Comparison of ENCODE assay signal across 16 cellular contexts in genomic region chr12:47804177-47804576, GRCh38. TPM values are rescaled to one million over a fixed set of nuclear protein-coding genes. Genes with fewer than 3 reads are reported as not detected.
DNase-seq lines count a peak whose midpoint lies in the region; ATAC-seq and TF ChIP-seq lines count a peak whose summit lies in the region.
"Had no signal": no experiment of that assay in that cellular context is flagged by ENCODE, and none has a peak within 500 bp of the region (broad histone marks: within the 10 kb centered on the region; RNA-seq: fewer than 3 reads in every experiment).

No MANE protein-coding gene starts in this region.

- no peaks in the 10 kb centered on the region for H4K20me1 ChIP-seq in mammary epithelial cell (ENCODE audit: insufficient read depth, low read length)

- H3K4me2 ChIP-seq in mammary epithelial cell (ENCODE audit: insufficient read depth, low read depth, low read length) = no peak overlapping the region
- H3K4me2 ChIP-seq: smooth muscle cell had no signal

- peaks cover 52% of the 10 kb centered on the region for H3K4me1 Mint-ChIP-seq in activated T-helper 17 cell treated with anti-CD3 and anti-CD28 coated beads, Interleukin-2, amount 50 U/mL, for 72 hours
- H3K4me1 Mint-ChIP-seq in mesothelial cell of epicardium = peaks cover 54% of the 10 kb centered on the region

- TF ChIP-seq POLR2A in breast epithelium (IDR thresholded peaks at IDR 0.05) = no peak
- TF ChIP-seq POLR2A in tibial nerve (IDR thresholded peaks at IDR 0.05) = no peak

- H3K4me3 ChIP-seq in breast epithelium = no peak overlapping the region
- no peak overlapping the region for H3K4me3 ChIP-seq in mammary epithelial cell (replicated peaks in 1 of 3; ENCODE audit: insufficient read depth in 1 of 3, low read depth in 2 of 3, low read length in 3 of 3)
- no peak overlapping the region for H3K4me3 ChIP-seq in tibial nerve
- H3K4me3 ChIP-seq: left lung, smooth muscle cell had no signal

- BruUV-seq in mammary epithelial cell (replicated peaks; lab: Mats Ljungman, UMichigan) = no TSS peak

- H3K36me3 Mint-ChIP-seq in activated T-helper 17 cell treated with anti-CD3 and anti-CD28 coated beads, Interleukin-2, amount 50 U/mL, for 72 hours (ENCODE audit: low read depth) = peaks cover 98% of the 10 kb centered on the region
- H3K36me3 Mint-ChIP-seq in mesothelial cell of epicardium = peaks cover 3% of the 10 kb centered on the region

- no peaks in the 10 kb centered on the region for H3K9me3 Mint-ChIP-seq in activated T-helper 17 cell treated with anti-CD3 and anti-CD28 coated beads, Interleukin-2, amount 50 U/mL, for 72 hours
- no peaks in the 10 kb centered on the region for H3K9me3 Mint-ChIP-seq in mesothelial cell of epicardium

- H3K4me1 ChIP-seq in breast epithelium = peaks cover 46 to 69% of the 10 kb centered on the region in 2 donors
- H3K4me1 ChIP-seq in mammary epithelial cell (ENCODE audit: insufficient read depth, low read length) = peaks cover 22% of the 10 kb centered on the region
- H3K4me1 ChIP-seq in tibial nerve = peaks cover 7 to 100% (median 95%) of the 10 kb centered on the region in 4 donors

- no peak for ATAC-seq in activated T-helper 17 cell treated with anti-CD3 and anti-CD28 coated beads, Interleukin-2, amount 50 U/mL, for 72 hours (replicated peaks)
- ATAC-seq: left lung had no signal

- CTCF ChIA-PET in mammary epithelial cell (lab: Charles Lee; ENCODE audit: low non-redundant PET) = no interaction called here

- peak overlapping the region; percentile 23 to 82 for H3K27ac ChIP-seq in breast epithelium
- H3K27ac ChIP-seq in mammary epithelial cell (ENCODE audit: insufficient read depth, low read depth, low read length) = no peak overlapping the region
- peak overlapping the region in 3 of 4 donors; percentile 40 to 98 (median 85) for H3K27ac ChIP-seq in tibial nerve

- intact Hi-C loops in breast epithelium (cut with DNase I; ENCODE audit: low total_unique reads) (no loop called here), mammary epithelial cell (cut with micrococcal nuclease) (no loop called here)

- H3K27ac Mint-ChIP-seq in activated T-helper 17 cell treated with anti-CD3 and anti-CD28 coated beads, Interleukin-2, amount 50 U/mL, for 72 hours = peak overlapping the region; percentile 94
- H3K27ac Mint-ChIP-seq in mesothelial cell of epicardium = peak overlapping the region; percentile 50

- peaks cover 100% of the 10 kb centered on the region for H3K79me2 ChIP-seq in mammary epithelial cell (ENCODE audit: insufficient read depth, low read length)

- H3K27me3 ChIP-seq in breast epithelium (no peaks in the 10 kb centered on the region), mammary epithelial cell (ENCODE audit: insufficient read depth, low read length) (no peaks in the 10 kb centered on the region), tibial nerve (no peaks in the 10 kb centered on the region)
- H3K27me3 ChIP-seq: left lung had no signal

- 75% methylated on average over 8 of the region's 8 CpGs for WGBS in mammary epithelial cell (ENCODE audit: low coverage, missing lambda C conversion rate)
- 59 to 63% methylated on average over 8 of the region's 8 CpGs for whole genome bisulfite sequencing in tibial nerve, 2 donors

- TF ChIP-seq EP300 in tibial nerve (IDR thresholded peaks at IDR 0.05) = no peak

- TF ChIP-seq CTCF in breast epithelium (IDR thresholded peaks at IDR 0.05) = no peak
- TF ChIP-seq CTCF in mammary epithelial cell (conservative IDR thresholded peaks at IDR 0.05 in 1 of 2, IDR thresholded peaks at IDR 0.05 in 1 of 2; ENCODE audit: extremely low read depth in 1 of 2, insufficient read depth in 1 of 2, low read depth in 1 of 2, low read length in 2 of 2) = no peak
- TF ChIP-seq CTCF in mesothelial cell of epicardium (IDR thresholded peaks at IDR 0.05; ENCODE audit: unreplicated experiment) = no peak
- no peak for TF ChIP-seq CTCF in tibial nerve (IDR thresholded peaks at IDR 0.05)

- DNase-seq in breast epithelium (ENCODE audit: low spot score in 2 of 2) (no peak), mammary epithelial cell (no peak), mesothelial cell of epicardium (ENCODE audit: low spot score in 2 of 2, unreplicated experiment in 2 of 2) (no peak), tibial nerve (ENCODE audit: low spot score in 2 of 2) (no peak), NCI-H510A (lab: John Stamatoyannopoulos, UW) (no peak), SHP77 treated with DMSO at 0.1 percent for 48 hours (lab: John Stamatoyannopoulos, UW) (no peak)
- DNase-seq in activated effector memory CD4-positive, alpha-beta T cell treated with anti-CD3 and anti-CD28 coated beads, Interleukin-2, amount 50 U/mL, for 16 hours = no peak
- DNase-seq: activated T-cell treated with anti-CD3 and anti-CD28 coated beads, Interleukin-2, amount 50 U/mL, for 1 hour; central memory CD4-positive, alpha-beta T cell; left lung; NCI-H187; NCI-H748 treated with DMSO at 0.1 percent for 48 hours; nucleus accumbens; SIG-M5 had no signal

- peak overlapping the region; percentile 97 for H3K4me3 Mint-ChIP-seq in activated T-helper 17 cell treated with anti-CD3 and anti-CD28 coated beads, Interleukin-2, amount 50 U/mL, for 72 hours
- no peak overlapping the region for H3K4me3 Mint-ChIP-seq in mesothelial cell of epicardium

- no peak overlapping the region for H3K9ac ChIP-seq in mammary epithelial cell (ENCODE audit: insufficient read depth, low read length)

- dilution Hi-C loops in mammary epithelial cell (cut with HindIII; ENCODE audit: low sequenced_read_pairs) = no loop called here

- H3K36me3 ChIP-seq in breast epithelium (no peaks in the 10 kb centered on the region), mammary epithelial cell (ENCODE audit: insufficient read depth, low read length) (no peaks in the 10 kb centered on the region), tibial nerve (peaks cover 0 to 7% (median 0%) of the 10 kb centered on the region in 3 donors)

- H3K9me3 ChIP-seq in breast epithelium (no peaks in the 10 kb centered on the region), mammary epithelial cell (replicated peaks; ENCODE audit: insufficient read depth, low read length) (no peaks in the 10 kb centered on the region), tibial nerve (no peaks in the 10 kb centered on the region)
- H3K9me3 ChIP-seq: left lung had no signal

- in situ Hi-C loops in mammary epithelial cell (cut with MboI; ENCODE audit: low sequenced_read_pairs in 2 of 2) = no loop called here

- no peaks in the 10 kb centered on the region for H3K27me3 Mint-ChIP-seq in activated T-helper 17 cell treated with anti-CD3 and anti-CD28 coated beads, Interleukin-2, amount 50 U/mL, for 72 hours
- no peaks in the 10 kb centered on the region for H3K27me3 Mint-ChIP-seq in mesothelial cell of epicardium (ENCODE audit: low read depth)

- H2AFZ ChIP-seq in mammary epithelial cell (ENCODE audit: low read depth, low read length) = no peak overlapping the region

RNA-seq across cellular contexts. Expression of gene HDAC7, which starts 15.5 kb away (rescaled TPM):
- total RNA-seq in breast epithelium = 10 to 100 TPM; 37.6 to 77.0 (median 44.9) TPM
- 10 to 100 TPM; 17.7 to 72.1 TPM for total RNA-seq in mammary epithelial cell
- polyA plus RNA-seq in mammary epithelial cell = 30.5 TPM
- 96.1 TPM for polyA minus RNA-seq in mammary epithelial cell
- 100 to 1,000 TPM; 163 to 471 TPM for total RNA-seq in activated T-helper 17 cell treated with anti-CD3 and anti-CD28 coated beads, Interleukin-2, amount 50 U/mL, for 72 hours
- total RNA-seq in mesothelial cell of epicardium = 113 to 132 TPM (median 123 TPM) in 3 replicates
- 100 to 1,000 TPM in 2 of 4 donors, 10 to 100 TPM in 2; 90.4 to 186 (median 98.4) TPM for total RNA-seq in tibial nerve

RNA-seq across cellular contexts. Expression of gene SLC48A1, which starts 31.1 kb away (rescaled TPM):
- 10 to 100 TPM; 27.5 to 51.5 (median 30.6) TPM for total RNA-seq in breast epithelium
- 10 to 100 TPM; 22.0 to 29.3 TPM for total RNA-seq in mammary epithelial cell
- 11.8 TPM for polyA plus RNA-seq in mammary epithelial cell
- polyA minus RNA-seq in mammary epithelial cell = 22.0 TPM
- total RNA-seq in activated T-helper 17 cell treated with anti-CD3 and anti-CD28 coated beads, Interleukin-2, amount 50 U/mL, for 72 hours = 1 to 10 TPM; 6.7 to 8.2 TPM
- total RNA-seq in mesothelial cell of epicardium = 25.3 to 27.7 TPM (median 27.0 TPM) in 3 replicates
- total RNA-seq in tibial nerve = 10 to 100 TPM; 24.6 to 37.9 (median 33.8) TPM

RNA-seq across cellular contexts. Expression of gene RAPGEF3, which starts 45.5 kb away (rescaled TPM):
- 10 to 100 TPM; 40.6 to 87.8 (median 60.3) TPM for total RNA-seq in breast epithelium
- total RNA-seq in mammary epithelial cell = 10 to 100 TPM in 1 of 2 donors, 1 to 10 TPM in 1; 9.7 to 41.0 TPM
- 6.2 TPM for polyA plus RNA-seq in mammary epithelial cell
- 10.0 TPM for polyA minus RNA-seq in mammary epithelial cell
- 1 to 10 TPM; 1.4 to 8.4 TPM for total RNA-seq in activated T-helper 17 cell treated with anti-CD3 and anti-CD28 coated beads, Interleukin-2, amount 50 U/mL, for 72 hours
- total RNA-seq in mesothelial cell of epicardium = 18.0 to 20.9 TPM (median 19.4 TPM) in 3 replicates
- total RNA-seq in tibial nerve = 100 to 1,000 TPM in 1 of 4 donors, 10 to 100 TPM in 3; 47.3 to 109 (median 83.6) TPM
